28 cellular contexts compared by ENCODE assay signal in genomic region chr2:118806797-118807667, GRCh38. TPM values are rescaled to one million over a fixed set of nuclear protein-coding genes. Genes with fewer than 3 reads are reported as not detected.
DNase-seq lines count a peak whose midpoint lies in the region; ATAC-seq, FAIRE-seq and TF ChIP-seq lines count a peak whose summit lies in the region.
"Had no signal": no experiment of that assay in that cellular context is flagged by ENCODE, and none has a peak within 500 bp of the region (broad histone marks: within the 10 kb centered on the region; RNA-seq: fewer than 3 reads in every experiment).

No MANE protein-coding gene starts in this region.

- peak overlapping the region; percentile 73 for H3K56ac ChIP-seq in mesendoderm (ENCODE audit: low read length)

- H3K36me3 Mint-ChIP-seq in WTC11: no peaks in the 10 kb centered on the region
- H3K36me3 Mint-ChIP-seq: activated naive CD4-positive, alpha-beta T cell treated with anti-CD3 and anti-CD28 coated beads, Interleukin-2, amount 50 U/mL, for 24 hours had no signal

- no peak overlapping the region for H2BK5ac ChIP-seq in mesendoderm (ENCODE audit: low read length)

- peak overlapping the region; percentile 60 for H3K9ac ChIP-seq in GM23248
- no peak overlapping the region for H3K9ac ChIP-seq in mesendoderm (ENCODE audit: low read length)
- H3K9ac ChIP-seq in skeletal muscle tissue (ENCODE audit: low read depth in 1 of 3, low read length in 3 of 3): no peak overlapping the region

- H3K4me3 Mint-ChIP-seq in WTC11: peak overlapping the region; percentile 69
- H3K4me3 Mint-ChIP-seq: CD4-positive, alpha-beta T cell; IgD-negative memory B cell; stimulated activated naive CD8-positive, alpha-beta T cell treated with anti-CD3 and anti-CD28 coated beads, Interleukin-15, Interleukin-2, amounts not matched to agents 100 ng/mL and 50 ng/mL, for 24 hours had no signal

- no peak overlapping the region for H4K8ac ChIP-seq in mesendoderm (ENCODE audit: low read depth, low read length)

- intact Hi-C loops in mucosa of descending colon (cut with DNase I, micrococcal nuclease): no loop called here

- H3K27me3 Mint-ChIP-seq in WTC11 (ENCODE audit: low read depth): peaks cover 10% of the 10 kb centered on the region; the same call in 1 of the 2 replicates

- H3K27ac ChIP-seq in GM23248: 0 out of 2 replicates have a peak overlapping the region, but pooled peaks have one; percentile 2
- no peak overlapping the region for H3K27ac ChIP-seq in mesendoderm (ENCODE audit: low read depth, low read length)
- peak overlapping the region; percentile 40 for H3K27ac ChIP-seq in skeletal muscle tissue (ENCODE audit: low read depth, low read length)
- H3K27ac ChIP-seq: cardiac muscle cell, coronary artery, thyroid gland had no signal

- H3K27ac Mint-ChIP-seq in WTC11: peak overlapping the region; percentile 48
- H3K27ac Mint-ChIP-seq: activated naive CD4-positive, alpha-beta T cell treated with anti-CD3 and anti-CD28 coated beads, Interleukin-2, amount 50 U/mL, for 24 hours; CD4-positive, alpha-beta T cell; IgD-negative memory B cell; stimulated activated naive CD8-positive, alpha-beta T cell treated with anti-CD3 and anti-CD28 coated beads, Interleukin-15, Interleukin-2, amounts not matched to agents 100 ng/mL and 50 ng/mL, for 24 hours had no signal

- 29% methylated on average over 22 to 23 of the region's 23 CpGs for WGBS in GM23248 (ENCODE audit: low coverage in 1 of 2, low lambda C conversion rate in 2 of 2, missing lambda C conversion rate in 2 of 2), 2 experiments
- no CpG with 5 or more reads among the region's 23 CpGs for whole genome bisulfite sequencing in mesendoderm (ENCODE audit: extremely low coverage, insufficient coverage, low lambda C conversion rate)

- no peak overlapping the region for H3K23ac ChIP-seq in mesendoderm (ENCODE audit: low read length)

- no peak overlapping the region for H4K5ac ChIP-seq in mesendoderm (ENCODE audit: low read length)

- H2BK15ac ChIP-seq in mesendoderm (replicated peaks; ENCODE audit: low read depth): no peak overlapping the region

- H3K4me1 ChIP-seq in GM23248 (ENCODE audit: insufficient read depth) (peaks cover 28% of the 10 kb centered on the region), mesendoderm (ENCODE audit: control insufficient read depth, low read depth, low read length) (peaks cover 9% of the 10 kb centered on the region), skeletal muscle tissue (ENCODE audit: control insufficient read depth in 3 of 3, insufficient read depth in 3 of 3, low read length in 3 of 3) (peaks cover 0 to 6% (median 0%) of the 10 kb centered on the region in 3 donors), mucosa of descending colon (ENCODE audit: low read depth) (peaks cover 3% of the 10 kb centered on the region)
- H3K4me1 ChIP-seq: thyroid gland had no signal

- DNase-seq in GM23248: peak; percentile 50
- peak; percentile 20 for DNase-seq in WTC11 (ENCODE audit: low spot score)
- peak; percentile 21 for DNase-seq in mesendoderm
- DNase-seq in urothelium cell line (ENCODE audit: low spot score): no peak
- DNase-seq in SHP77 (lab: John Stamatoyannopoulos, UW): no peak
- no peak for DNase-seq in occipital lobe (lab: John Stamatoyannopoulos, UW)
- DNase-seq in mucosa of descending colon: no peak
- DNase-seq: activated CD4-positive, alpha-beta T cell treated with anti-CD3 and anti-CD28 coated beads, Interleukin-2, amount 50 U/mL, for 4 hours; activated CD8-positive, alpha-beta memory T cell treated with anti-CD3 and anti-CD28 coated beads, Interleukin-2, amount 50 U/mL, for 4 hours; anterior cingulate cortex; CD4-positive, alpha-beta T cell; NCI-H1092 treated with DMSO at 0.1 percent for 48 hours; NCI-H1930; NCI-H2227 treated with DMSO at 0.1 percent for 48 hours; OCI-M1; thyroid gland had no signal

- peaks cover 52% of the 10 kb centered on the region for H3K4me1 Mint-ChIP-seq in WTC11

- no peak overlapping the region for H3K18ac ChIP-seq in mesendoderm (ENCODE audit: low read length)

- no peak for FAIRE-seq in urothelium cell line (lab: Jason Lieb, UNC)
- FAIRE-seq: endometrium had no signal

- H3K4ac ChIP-seq in mesendoderm (ENCODE audit: low read depth, low read length): no peak overlapping the region

- H3K4me2 ChIP-seq in GM23248 (ENCODE audit: unreplicated experiment) (no peak overlapping the region), mesendoderm (ENCODE audit: low read length) (no peak overlapping the region)

- H3K79me2 ChIP-seq in GM23248 (ENCODE audit: insufficient read depth) (no peaks in the 10 kb centered on the region), mesendoderm (ENCODE audit: control insufficient read depth, insufficient read depth, low read length) (no peaks in the 10 kb centered on the region)

- H4K20me1 ChIP-seq in GM23248 (ENCODE audit: insufficient read depth): no peaks in the 10 kb centered on the region

- in situ Hi-C loops in GM23248 (cut with MboI): no loop called here

- no peaks in the 10 kb centered on the region for H3K36me3 ChIP-seq in GM23248 (ENCODE audit: low read depth)
- no peaks in the 10 kb centered on the region for H3K36me3 ChIP-seq in mesendoderm (ENCODE audit: control insufficient read depth, insufficient read depth, low read length)
- no peaks in the 10 kb centered on the region for H3K36me3 ChIP-seq in skeletal muscle tissue (ENCODE audit: control insufficient read depth in 3 of 3, insufficient read depth in 3 of 3, low read length in 3 of 3)
- no peaks in the 10 kb centered on the region for H3K36me3 ChIP-seq in mucosa of descending colon (ENCODE audit: low read depth)
- H3K36me3 ChIP-seq: cardiac muscle cell, thyroid gland had no signal

- H2AK5ac ChIP-seq in mesendoderm (ENCODE audit: low read length): no peak overlapping the region

- POLR2A ChIA-PET in WTC11 (lab: Charles Lee): interaction anchor here (1.1 kb wide), 1 partner anchor 135 kb away, joined by 3 read pairs; no protein-coding TSS in a partner anchor

- CTCF ChIA-PET in WTC11 (lab: Charles Lee): interaction anchor here (0.9 to 2.1 kb wide), 2 partner anchors 48 to 268 kb away, joined by 3 to 16 read pairs; no protein-coding TSS in a partner anchor

- H3K79me1 ChIP-seq in mesendoderm (ENCODE audit: low read length): no peaks in the 10 kb centered on the region

- no peak overlapping the region for H2BK120ac ChIP-seq in mesendoderm (ENCODE audit: low read depth, low read length)

- H3K27me3 ChIP-seq in GM23248 (replicated peaks; ENCODE audit: insufficient read depth) (no peaks in the 10 kb centered on the region), mesendoderm (ENCODE audit: insufficient read depth, low read length, poor library complexity) (no peaks in the 10 kb centered on the region), skeletal muscle tissue (ENCODE audit: control insufficient read depth in 3 of 3, insufficient read depth in 3 of 3, low read length in 3 of 3) (peaks cover 0 to 2% (median 0%) of the 10 kb centered on the region in 3 donors)
- H3K27me3 ChIP-seq: thyroid gland had no signal

- no peaks in the 10 kb centered on the region for H3K9me3 Mint-ChIP-seq in WTC11
- H3K9me3 Mint-ChIP-seq: activated naive CD4-positive, alpha-beta T cell treated with anti-CD3 and anti-CD28 coated beads, Interleukin-2, amount 50 U/mL, for 24 hours; CD4-positive, alpha-beta T cell; IgD-negative memory B cell; stimulated activated naive CD8-positive, alpha-beta T cell treated with anti-CD3 and anti-CD28 coated beads, Interleukin-15, Interleukin-2, amounts not matched to agents 100 ng/mL and 50 ng/mL, for 24 hours had no signal

- ATAC-seq in WTC11: peak; percentile 46
- ATAC-seq in mucosa of descending colon: no peak
- ATAC-seq: Right ventricle myocardium inferior had no signal

- no peak overlapping the region for H3K4me3 ChIP-seq in GM23248
- H3K4me3 ChIP-seq in mesendoderm (ENCODE audit: low read length): no peak overlapping the region
- no peak overlapping the region for H3K4me3 ChIP-seq in skeletal muscle tissue (ENCODE audit: low read length in 3 of 3)
- H3K4me3 ChIP-seq in mucosa of descending colon: no peak overlapping the region
- H3K4me3 ChIP-seq: cardiac muscle cell, coronary artery, thyroid gland had no signal

- TF ChIP-seq CTCF in WTC11 (IDR thresholded peaks at IDR 0.05) (no peak), mucosa of descending colon (IDR thresholded peaks at IDR 0.05) (no peak)

- no peaks in the 10 kb centered on the region for H3K9me2 ChIP-seq in GM23248 (ENCODE audit: insufficient read depth)

- peak overlapping the region; percentile 98 for H2AFZ ChIP-seq in GM23248

- H3F3A ChIP-seq in GM23248 (ENCODE audit: insufficient read depth): peaks cover 5% of the 10 kb centered on the region; the same call in 1 of the 2 replicates

- no peaks in the 10 kb centered on the region for H3K9me3 ChIP-seq in GM23248 (ENCODE audit: low read depth)
- H3K9me3 ChIP-seq in skeletal muscle tissue (ENCODE audit: control insufficient read depth in 3 of 3, low read length in 3 of 3): no peaks in the 10 kb centered on the region
- H3K9me3 ChIP-seq in mucosa of descending colon: no peaks in the 10 kb centered on the region
- H3K9me3 ChIP-seq: thyroid gland had no signal

TF ChIP-seq in WTC11, 78 proteins besides CTCF, POLR2A, EP300 and RAD21 (continues in another document):
- no peak for TF ChIP-seq GTF2I (CRISPR knock-in tag; conservative IDR thresholded peaks at IDR 0.05)
- TF ChIP-seq TEAD4 (CRISPR knock-in tag; IDR thresholded peaks at IDR 0.05): no peak
- TF ChIP-seq CREM (CRISPR knock-in tag; IDR thresholded peaks at IDR 0.05): no peak
- no peak for TF ChIP-seq PRRX2 (CRISPR knock-in tag; IDR thresholded peaks at IDR 0.05)
- no peak for TF ChIP-seq ZNF317 (CRISPR knock-in tag; IDR thresholded peaks at IDR 0.05; ENCODE audit: borderline replicate concordance, low read depth)
- TF ChIP-seq TP53 (CRISPR knock-in tag; IDR thresholded peaks at IDR 0.05): no peak
- no peak for TF ChIP-seq ZNF219 (CRISPR knock-in tag; IDR thresholded peaks at IDR 0.05; ENCODE audit: borderline replicate concordance)
- TF ChIP-seq E2F1 (CRISPR knock-in tag; IDR thresholded peaks at IDR 0.05): no peak

RNA-seq across cellular contexts. Expression of gene EN1, which starts 40.4 kb away (rescaled TPM):
- 7.0 and 9.1 TPM in 2 replicates for total RNA-seq in GM23248 (2014; rRNA removed; shearing (Covaris generic))
- polyA plus RNA-seq in GM23248 (2016; fragmentation: Nextera tagmentation; extraction: Ambion mirVana): 4.1 and 5.3 TPM in 2 replicates
- total RNA-seq in WTC11 (2021) (not detected in 3 replicates), skeletal muscle tissue (4.2 TPM), occipital lobe (not detected), mucosa of descending colon (not detected)
- 0.01 TPM for polyA plus RNA-seq in mesendoderm (2013, experiment 1 of 2)
- polyA plus RNA-seq in mesendoderm (2013, experiment 2 of 2): not detected
- total RNA-seq: cardiac muscle cell; CD4-positive, alpha-beta T cell; fibroblast of lung; lung microvascular endothelial cell; renal cortical epithelial cell; Right ventricle myocardium inferior had no signal
- polyA plus RNA-seq: AG04450, cardiac muscle cell, fibroblast of lung, IgD-negative memory B cell had no signal

Comparison
In these comparisons a context has a peak if more than half of its experiments do, and no peak if none do; other contexts are left out.
1. DNase-seq: peak in GM23248 (single experiment), WTC11 (single experiment) and mesendoderm (single experiment); none in urothelium cell line (single experiment), SHP77 (0 of 2), occipital lobe (single experiment) and mucosa of descending colon (0 of 3).